In the genomic region with DNA sequence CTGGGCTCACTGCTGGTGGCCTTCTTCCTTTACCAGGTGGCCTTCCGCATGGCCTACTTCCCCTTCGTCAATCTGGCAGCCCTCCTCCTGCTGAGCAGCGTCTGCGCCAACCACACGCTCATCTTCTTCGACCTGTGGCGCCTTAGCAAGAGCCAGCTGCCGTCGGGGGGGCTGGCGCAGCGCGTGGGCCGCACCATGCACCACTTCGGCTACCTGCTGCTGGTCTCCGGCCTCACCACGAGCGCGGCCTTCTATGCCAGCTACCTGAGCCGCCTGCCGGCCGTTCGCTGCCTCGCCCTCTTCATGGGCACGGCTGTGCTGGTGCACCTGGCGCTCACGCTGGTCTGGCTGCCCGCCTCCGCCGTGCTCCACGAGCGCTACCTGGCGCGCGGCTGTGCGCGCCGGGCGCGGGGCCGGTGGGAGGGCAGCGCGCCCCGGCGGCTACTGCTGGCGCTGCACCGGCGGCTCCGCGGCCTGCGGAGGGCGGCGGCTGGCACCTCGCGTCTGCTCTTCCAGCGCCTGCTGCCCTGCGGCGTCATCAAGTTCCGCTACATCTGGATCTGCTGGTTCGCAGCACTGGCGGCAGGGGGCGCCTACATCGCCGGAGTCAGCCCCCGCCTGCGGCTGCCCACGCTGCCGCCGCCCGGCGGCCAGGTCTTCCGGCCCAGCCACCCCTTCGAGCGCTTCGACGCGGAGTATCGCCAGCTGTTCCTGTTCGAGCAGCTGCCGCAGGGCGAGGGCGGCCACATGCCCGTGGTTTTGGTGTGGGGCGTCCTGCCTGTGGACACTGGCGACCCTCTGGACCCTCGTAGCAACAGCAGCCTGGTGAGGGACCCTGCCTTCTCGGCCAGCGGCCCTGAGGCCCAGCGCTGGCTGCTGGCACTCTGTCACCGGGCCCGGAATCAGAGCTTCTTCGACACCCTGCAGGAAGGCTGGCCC, we compare ENCODE assay signal across 8 cellular contexts. TPM values are rescaled to one million over a fixed set of nuclear protein-coding genes. Genes with fewer than 3 reads are reported as not detected.
A peak's percentile ranks its signal among the peaks of the same experiment; 100 is the strongest.
DNase-seq lines count a peak whose midpoint lies in the region; ATAC-seq, FAIRE-seq and TF ChIP-seq lines count a peak whose summit lies in the region.

No MANE protein-coding gene starts in this region.

- H3K27ac ChIP-seq in prostate gland: peak overlapping the region; percentile 46 to 48
- peak overlapping the region in 3 of 4 donors; percentile 50 to 73 (median 71) for H3K27ac ChIP-seq in upper lobe of left lung

- TF ChIP-seq CTCF in D721Med (IDR thresholded peaks at IDR 0.05; ENCODE audit: insufficient read depth, missing control alignments) (peak; percentile 75), prostate gland (IDR thresholded peaks at IDR 0.05) (peak; percentile 67 to 99 (median 86)), upper lobe of left lung (IDR thresholded peaks at IDR 0.05) (peak; percentile 93 to 100 (median 100))

- H3K4me3 ChIP-seq in prostate gland (peak overlapping the region; percentile 18 to 21), upper lobe of left lung (peak overlapping the region in 3 of 4 donors; percentile 38 to 53 (median 52))

- H3K27me3 ChIP-seq in prostate gland (replicated peaks; ENCODE audit: insufficient read depth) (no peaks in the 10 kb centered on the region), upper lobe of left lung (no peaks in the 10 kb centered on the region)

- intact Hi-C loops in left cardiac atrium (cut with DNase I): loop anchor here (2.0 to 10.0 kb wide), 2 partner anchors 47 to 53 kb away; no protein-coding TSS in a partner anchor
- intact Hi-C loops in prostate gland (cut with DNase I): loop anchor here (10.0 kb wide), 1 partner anchor 83 kb away; a partner anchor contains a TSS

- H3K4me1 ChIP-seq in prostate gland (replicated peaks) (peaks cover 5% of the 10 kb centered on the region), upper lobe of left lung (peaks cover 14 to 22% (median 17%) of the 10 kb centered on the region in 4 donors)

- no peak for FAIRE-seq in D721Med (lab: Jason Lieb, UNC)

- WGBS in prostate gland: 26% methylated on average over 37 of the region's 91 CpGs
- WGBS in upper lobe of left lung, 2 donors: 9 to 13% methylated on average over 10 to 12 of the region's 91 CpGs

- no peak for TF ChIP-seq EP300 in upper lobe of left lung (IDR thresholded peaks at IDR 0.05)

- DNase-seq in D721Med (ENCODE audit: insufficient read length, low spot score): peak; percentile 80
- peak; percentile 73 for DNase-seq in KG1 (lab: John Stamatoyannopoulos, UW)
- DNase-seq in SKM-1 (lab: John Stamatoyannopoulos, UW; ENCODE audit: unreplicated experiment): peak; percentile 87
- DNase-seq in activated naive CD8-positive, alpha-beta T cell treated with anti-CD3 and anti-CD28 coated beads, Interleukin-2, amount 50 U/mL, for 16 hours (ENCODE audit: low read depth, low spot score): peak; percentile 57
- DNase-seq in left cardiac atrium: peak; percentile 89
- peak; percentile 82 for DNase-seq in prostate gland (ENCODE audit: low spot score)
- peak; percentile 95 to 97 for DNase-seq in upper lobe of left lung

- no peaks in the 10 kb centered on the region for H3K9me3 ChIP-seq in prostate gland
- H3K9me3 ChIP-seq in upper lobe of left lung: no peaks in the 10 kb centered on the region

- TF ChIP-seq POLR2A in prostate gland (IDR thresholded peaks at IDR 0.05): no peak
- TF ChIP-seq POLR2A in upper lobe of left lung (IDR thresholded peaks at IDR 0.05): no peak

- H3K36me3 ChIP-seq in prostate gland (no peaks in the 10 kb centered on the region), upper lobe of left lung (no peaks in the 10 kb centered on the region)

- peak; percentile 85 for ATAC-seq in GM21529 (IDR thresholded peaks at IDR 0.05; ENCODE audit: unreplicated experiment)
- ATAC-seq in left cardiac atrium: peak; percentile 80 to 83
- ATAC-seq in upper lobe of left lung (ENCODE audit: low FRiP score in 2 of 2): peak; percentile 91 to 93

RNA-seq across cellular contexts. Expression of a gene that starts 9.9 kb away (rescaled TPM):
- 1 to 10 TPM in 1 of 2 donors, under 1 TPM in 1; 0.31 to 6.5 TPM for total RNA-seq in left cardiac atrium
- total RNA-seq in prostate gland: 1 to 10 TPM in 1 of 2 donors, under 1 TPM in 1; 0.27 to 1.6 TPM
- 1 to 10 TPM in 2 of 6 donors, under 1 TPM in 4; under 0.01 to 3.5 (median 0.13) TPM for total RNA-seq in upper lobe of left lung

RNA-seq across cellular contexts. Expression of a gene that starts 14.6 kb away (rescaled TPM):
- total RNA-seq in left cardiac atrium (1 to 10 TPM; 7.2 to 8.0 TPM), prostate gland (10 to 100 TPM; 12.9 to 19.8 TPM), upper lobe of left lung (10 to 100 TPM; 10.6 to 27.6 (median 17.3) TPM)

RNA-seq across cellular contexts. Expression of a gene that starts 17.1 kb away (rescaled TPM):
- not detected for total RNA-seq in left cardiac atrium
- not detected for total RNA-seq in prostate gland
- under 1 TPM in 1 of 6 donors, not detected in 5; 0.67 TPM for total RNA-seq in upper lobe of left lung

RNA-seq across cellular contexts. Expression of a gene that starts 27.2 kb away (rescaled TPM):
- total RNA-seq in left cardiac atrium (10 to 100 TPM; 72.1 to 83.8 TPM), prostate gland (10 to 100 TPM in 1 of 2 donors, 1 to 10 TPM in 1; 9.0 to 29.7 TPM), upper lobe of left lung (100 to 1,000 TPM in 1 of 6 donors, 10 to 100 TPM in 5; 15.5 to 140 (median 68.1) TPM)

RNA-seq across cellular contexts. Expression of a gene that starts 37.7 kb away (rescaled TPM):
- total RNA-seq in left cardiac atrium (10 to 100 TPM; 58.4 to 63.4 TPM), prostate gland (100 to 1,000 TPM; 112 to 115 TPM), upper lobe of left lung (100 to 1,000 TPM in 2 of 6 donors, 10 to 100 TPM in 4; 68.1 to 112 (median 94.5) TPM)

Comparison
In these comparisons a context has a peak if more than half of its experiments do, and no peak if none do; other contexts are left out.
1. Peak in every context shown above with its lines: DNase-seq, ATAC-seq, H3K4me3 ChIP-seq and H3K27ac ChIP-seq.